ENCODE assay signal across 14 cellular contexts in genomic region chr13:101423872-101424271, GRCh38. TPM values are rescaled to one million over a fixed set of nuclear protein-coding genes. Genes with fewer than 3 reads are reported as not detected.
"Had no signal": no experiment of that assay in that cellular context is flagged by ENCODE, and none has a peak within 500 bp of the region (broad histone marks: within the 10 kb centered on the region; RNA-seq: fewer than 3 reads in every experiment).

No MANE protein-coding gene starts in this region.

- H3K27ac ChIP-seq: foreskin keratinocyte, parathyroid adenoma, SJSA1 had no signal

- H3K27me3 ChIP-seq: SJSA1 had no signal

- H3K4me3 ChIP-seq: coronary artery, mucosa of descending colon, SJSA1 had no signal

- H3K9me3 ChIP-seq: mucosa of descending colon, SJSA1 had no signal

- H3K4me1 ChIP-seq: foreskin keratinocyte, parathyroid adenoma, SJSA1 had no signal

- DNase-seq: activated CD4-positive, alpha-beta T cell treated with anti-CD3 and anti-CD28 coated beads for 48 hours; activated naive CD4-positive, alpha-beta T cell treated with anti-CD3 and anti-CD28 coated beads for 36 hours; central memory CD4-positive, alpha-beta T cell; effector CD8-positive, alpha-beta T cell; foreskin keratinocyte; mucosa of descending colon; naive thymus-derived CD4-positive, alpha-beta T cell; stimulated activated CD4-positive, alpha-beta T cell treated with anti-CD3 and anti-CD28 coated beads, Interleukin-2, amount 100 ng/mL, for 48 hours; stimulated activated naive CD4-positive, alpha-beta T cell; SW 1271 had no signal

- H3K36me3 ChIP-seq: SJSA1 had no signal

RNA-seq across cellular contexts. Expression of gene NALCN, which starts 7.6 kb away (rescaled TPM):
- total RNA-seq: activated naive CD4-positive, alpha-beta T cell treated with anti-CD3 and anti-CD28 coated beads for 36 hours; naive thymus-derived CD4-positive, alpha-beta T cell; T-helper 2 cell treated with Interferon-gamma antibody and Interleukin-4, amounts not matched to agents 100 ng/mL and 5 ng/mL, for 36 hours had no signal
- polyA plus RNA-seq: foreskin keratinocyte; naive thymus-derived CD4-positive, alpha-beta T cell had no signal

RNA-seq across cellular contexts. Expression of gene ITGBL1, which starts 28.6 kb away (rescaled TPM):
- total RNA-seq: activated naive CD4-positive, alpha-beta T cell treated with anti-CD3 and anti-CD28 coated beads for 36 hours; naive thymus-derived CD4-positive, alpha-beta T cell; T-helper 2 cell treated with Interferon-gamma antibody and Interleukin-4, amounts not matched to agents 100 ng/mL and 5 ng/mL, for 36 hours had no signal
- polyA plus RNA-seq: naive thymus-derived CD4-positive, alpha-beta T cell had no signal
